Comparison of ENCODE assay signal across 9 cellular contexts in genomic region chr1:24688621-24689195, GRCh38. TPM values are rescaled to one million over a fixed set of nuclear protein-coding genes. Genes with fewer than 3 reads are reported as not detected.
DNase-seq lines count a peak whose midpoint lies in the region; ATAC-seq, FAIRE-seq and TF ChIP-seq lines count a peak whose summit lies in the region.
"Had no signal": no experiment of that assay in that cellular context is flagged by ENCODE, and none has a peak within 500 bp of the region (broad histone marks: within the 10 kb centered on the region; RNA-seq: fewer than 3 reads in every experiment).

No MANE protein-coding gene starts in this region.

- TF ChIP-seq RAD21 in HepG2 (CRISPR knock-in tag; IDR thresholded peaks at IDR 0.05): peak; percentile 87

- H3K4me1 Mint-ChIP-seq in activated CD4-positive, alpha-beta T cell treated with anti-CD3 and anti-CD28 coated beads for 36 hours: no peaks in the 10 kb centered on the region
- H3K4me1 Mint-ChIP-seq in chondrocyte (ENCODE audit: low read depth): peaks cover 9% of the 10 kb centered on the region

- H3K27ac ChIP-seq in HepG2 (ENCODE audit: extremely low read length, insufficient read depth, low read length): no peak overlapping the region
- H3K27ac ChIP-seq: skin epidermis had no signal

- peak; percentile 91 for FAIRE-seq in HepG2 (lab: Jason Lieb, UNC)

- no peaks in the 10 kb centered on the region for H3K79me2 ChIP-seq in HepG2 (ENCODE audit: insufficient read depth, low read length)

- peak; percentile 92 for ATAC-seq in activated CD4-positive, alpha-beta T cell treated with anti-CD3 and anti-CD28 coated beads for 36 hours
- ATAC-seq in HepG2 (peak; percentile 94), HG03571 (IDR thresholded peaks at IDR 0.05; ENCODE audit: unreplicated experiment) (no peak)

- CTCF ChIA-PET in AG04449 (lab: Yijun Ruan, JAX) (interaction anchor here (0.7 to 11.9 kb wide), 62 partner anchors 10 to 516 kb away, joined by 3 to 307 read pairs (median 7); partner anchors contain the start of gene CLIC4), HepG2 (lab: Yijun Ruan, JAX; ENCODE audit: low intra/inter-chr PET ratio, low total read pairs) (interaction anchor here (1.7 to 6.4 kb wide), 2 partner anchors 142 to 147 kb away, joined by 18 to 61 read pairs; no protein-coding TSS in a partner anchor)
- CTCF ChIA-PET in activated CD4-positive, alpha-beta T cell treated with anti-CD3 and anti-CD28 coated beads for 36 hours (lab: Charles Lee): interaction anchor here (0.5 to 6.6 kb wide), 31 partner anchors 9 to 518 kb away, joined by 3 to 180 read pairs (median 4); partner anchors contain the start of gene CLIC4

- intact Hi-C loops in activated CD4-positive, alpha-beta T cell treated with anti-CD3 and anti-CD28 coated beads for 36 hours (cut with DNase I, micrococcal nuclease): loop anchor here (1.0 to 2.0 kb wide), 4 partner anchors 142 to 516 kb away; no protein-coding TSS in a partner anchor
- intact Hi-C loops in HepG2 (cut with micrococcal nuclease; ENCODE audit: unreplicated experiment): loop anchor here (2.0 to 5.0 kb wide), 2 partner anchors 54 to 142 kb away; no protein-coding TSS in a partner anchor

- no peak for TF ChIP-seq POLR2A in HepG2 (IDR thresholded peaks at IDR 0.05; ENCODE audit: insufficient read depth in 1 of 2, low read depth in 2 of 2, low read length in 2 of 2)

- POLR2A ChIA-PET in AG04449 (lab: Yijun Ruan, JAX) (interaction anchor here (0.8 to 2.3 kb wide), 3 partner anchors 57 to 78 kb away, joined by 4 to 21 read pairs (median 6); partner anchors contain the start of gene CLIC4), HepG2 (lab: Yijun Ruan, JAX) (interaction anchor here (1.4 to 1.9 kb wide), 4 partner anchors 17 to 147 kb away, joined by 7 to 12 read pairs (median 8); no protein-coding TSS in a partner anchor)
- POLR2A ChIA-PET in activated CD4-positive, alpha-beta T cell treated with anti-CD3 and anti-CD28 coated beads for 36 hours (lab: Charles Lee): interaction anchor here (0.5 to 0.8 kb wide), 4 partner anchors 68 to 142 kb away, joined by 3 to 7 read pairs (median 4); no protein-coding TSS in a partner anchor

- H3K36me3 Mint-ChIP-seq in activated CD4-positive, alpha-beta T cell treated with anti-CD3 and anti-CD28 coated beads for 36 hours (ENCODE audit: low read depth): no peaks in the 10 kb centered on the region
- no peaks in the 10 kb centered on the region for H3K36me3 Mint-ChIP-seq in chondrocyte (ENCODE audit: low read depth)

- no peak for DNase-seq in AG04449 (ENCODE audit: low read depth, low spot score)
- peak; percentile 78 for DNase-seq in GM19240 (ENCODE audit: insufficient read length, low spot score)
- DNase-seq in NCI-H226: peak; percentile 78
- DNase-seq in activated CD4-positive, alpha-beta T cell treated with anti-CD3 and anti-CD28 coated beads for 36 hours: peak; percentile 78
- DNase-seq in chondrocyte (ENCODE audit: low spot score): no peak
- DNase-seq in HepG2 (ENCODE audit: low spot score): peak; percentile 57
- peak; percentile 46 to 49 for DNase-seq in stimulated activated CD4-positive, alpha-beta T cell treated with anti-CD3 and anti-CD28 coated beads, Interleukin-4, amount 100 ng/mL, for 48 hours (ENCODE audit: low read depth in 2 of 2)

- BruUV-seq in HepG2 (replicated peaks; lab: Mats Ljungman, UMichigan): no TSS peak

- H3K9me3 Mint-ChIP-seq in activated CD4-positive, alpha-beta T cell treated with anti-CD3 and anti-CD28 coated beads for 36 hours (ENCODE audit: low read depth): no peaks in the 10 kb centered on the region
- no peaks in the 10 kb centered on the region for H3K9me3 Mint-ChIP-seq in chondrocyte (ENCODE audit: low read depth)

- no peaks in the 10 kb centered on the region for H3K9me3 ChIP-seq in HepG2 (ENCODE audit: low read length)

- no peak overlapping the region for H3K9ac ChIP-seq in HepG2 (ENCODE audit: insufficient read depth, low read depth, low read length)

- no peaks in the 10 kb centered on the region for H3K27me3 Mint-ChIP-seq in activated CD4-positive, alpha-beta T cell treated with anti-CD3 and anti-CD28 coated beads for 36 hours
- H3K27me3 Mint-ChIP-seq in chondrocyte (ENCODE audit: low read depth): no peaks in the 10 kb centered on the region

- H3K4me3 Mint-ChIP-seq in activated CD4-positive, alpha-beta T cell treated with anti-CD3 and anti-CD28 coated beads for 36 hours: no peak overlapping the region
- no peak overlapping the region for H3K4me3 Mint-ChIP-seq in chondrocyte (ENCODE audit: unreplicated experiment)

- WGBS in HepG2 (ENCODE audit: low lambda C conversion rate): 20% methylated on average over 11 of the region's 13 CpGs

- no peak overlapping the region for H3K4me3 ChIP-seq in AG04449 (ENCODE audit: low read depth, low read length)
- H3K4me3 ChIP-seq in HepG2 (replicated peaks in 1 of 3; ENCODE audit: insufficient read depth in 1 of 3, low read depth in 2 of 3, low read length in 3 of 3): no peak overlapping the region
- H3K4me3 ChIP-seq: skin epidermis had no signal

- H3K4me2 ChIP-seq in HepG2 (ENCODE audit: low read depth, low read length): peak overlapping the region; percentile 62

- H3K27me3 ChIP-seq in HepG2 (ENCODE audit: control insufficient read depth in 1 of 2, insufficient read depth in 2 of 2, low read length in 2 of 2): no peaks in the 10 kb centered on the region

- H3K27ac Mint-ChIP-seq in activated CD4-positive, alpha-beta T cell treated with anti-CD3 and anti-CD28 coated beads for 36 hours: no peak overlapping the region
- H3K27ac Mint-ChIP-seq in chondrocyte (ENCODE audit: unreplicated experiment): no peak overlapping the region

- peak overlapping the region; percentile 60 for H2AFZ ChIP-seq in HepG2 (ENCODE audit: low read length)

- TF ChIP-seq CTCF in AG04449 (IDR thresholded peaks at IDR 0.05; ENCODE audit: insufficient read depth, low read length, missing control alignments) (peak; percentile 89), chondrocyte (IDR thresholded peaks at IDR 0.05) (peak; percentile 95), HepG2 (CRISPR knock-in tag; IDR thresholded peaks at IDR 0.05) (peak; percentile 94)

- peaks cover 23% of the 10 kb centered on the region for H3K4me1 ChIP-seq in HepG2 (ENCODE audit: insufficient read depth, low read length)

- no peak for TF ChIP-seq EP300 in HepG2 (IDR thresholded peaks at IDR 0.05; ENCODE audit: low read depth in 2 of 2, low read length in 2 of 2)
- TF ChIP-seq EP300 in HepG2 (CRISPR knock-in tag; IDR thresholded peaks at IDR 0.05; ENCODE audit: borderline replicate concordance): no peak

- H3K36me3 ChIP-seq in HepG2 (replicated peaks in 1 of 2; ENCODE audit: control insufficient read depth in 1 of 2, insufficient read depth in 2 of 2, low read length in 2 of 2): no peaks in the 10 kb centered on the region

- H4K20me1 ChIP-seq in HepG2 (ENCODE audit: insufficient read depth, low read length): no peaks in the 10 kb centered on the region

- in situ Hi-C loops in HepG2 (cut with HindIII; ENCODE audit: extremely low pct_ligation_motif_present, low pct_unique_long_range_greater_than_20kb): no loop called here

RNA-seq across cellular contexts. Expression of gene SRRM1, which starts 45.6 kb away (rescaled TPM):
- total RNA-seq in activated CD4-positive, alpha-beta T cell treated with anti-CD3 and anti-CD28 coated beads for 36 hours: 100 to 1,000 TPM; 234 to 288 TPM
- total RNA-seq in chondrocyte: 93.0 to 120 TPM (median 93.2 TPM) in 3 replicates
- 31.6 and 33.7 TPM in 2 replicates for total RNA-seq in HepG2 (2016; rRNA removed; fragmentation: Illumina TruSeq; extraction: Trizol)
- 13.1 and 14.5 TPM in 2 replicates for total RNA-seq in HepG2 (2016; cell fraction: cytosol; rRNA removed; fragmentation: Illumina TruSeq; extraction: Trizol; ENCODE audit: low read depth)
- total RNA-seq in HepG2 (2016; cell fraction: insoluble cytoplasmic fraction; rRNA removed; fragmentation: Illumina TruSeq; extraction: Trizol): 27.6 and 35.1 TPM in 2 replicates
- 19.4 and 21.8 TPM in 2 replicates for total RNA-seq in HepG2 (2016; cell fraction: membrane; rRNA removed; fragmentation: Illumina TruSeq; extraction: Trizol)
- 80.4 and 81.8 TPM in 2 replicates for total RNA-seq in HepG2 (2016; cell fraction: nucleus; rRNA removed; fragmentation: Illumina TruSeq; extraction: Trizol)
- polyA plus RNA-seq in HepG2 (2011; rRNA removed): 44.5 and 46.8 TPM in 2 replicates
- polyA plus RNA-seq in HepG2 (2011; cell fraction: cytosol; rRNA removed): 12.5 and 17.1 TPM in 2 replicates
- polyA plus RNA-seq in HepG2 (2011; cell fraction: nucleus; rRNA removed): 113 and 116 TPM in 2 replicates
- polyA plus RNA-seq in HepG2 (2012): 96.3 and 117 TPM in 2 replicates
- polyA plus RNA-seq in HepG2 (2016; cell fraction: cytosol; fragmentation: Illumina TruSeq; extraction: Trizol; ENCODE audit: low read depth): 5.2 and 5.8 TPM in 2 replicates
- 52.3 and 57.6 TPM in 2 replicates for polyA plus RNA-seq in HepG2 (2016; cell fraction: insoluble cytoplasmic fraction; fragmentation: Illumina TruSeq; extraction: Trizol; ENCODE audit: low read depth)
- polyA plus RNA-seq in HepG2 (2016; cell fraction: membrane; fragmentation: Illumina TruSeq; extraction: Trizol; ENCODE audit: low read depth): 13.5 and 15.6 TPM in 2 replicates
- 147 and 162 TPM in 2 replicates for polyA plus RNA-seq in HepG2 (2016; cell fraction: nucleus; fragmentation: Illumina TruSeq; extraction: Trizol; ENCODE audit: insufficient read depth, low read depth)
- 27.3 and 67.7 TPM in 2 replicates for polyA minus RNA-seq in HepG2 (2011; rRNA and poly(A)+ RNA removed; ENCODE audit: low replicate concordance)
- polyA minus RNA-seq in HepG2 (2011; cell fraction: cytosol; rRNA and poly(A)+ RNA removed): 15.2 and 21.5 TPM in 2 replicates
- polyA minus RNA-seq in HepG2 (2011; cell fraction: nucleus; rRNA and poly(A)+ RNA removed): 224 and 225 TPM in 2 replicates

RNA-seq across cellular contexts. Expression of gene CLIC4, which starts 56.5 kb away (rescaled TPM):
- total RNA-seq in activated CD4-positive, alpha-beta T cell treated with anti-CD3 and anti-CD28 coated beads for 36 hours: 10 to 100 TPM; 29.8 to 33.1 TPM
- total RNA-seq in chondrocyte (282 to 430 TPM (median 411 TPM) in 3 replicates), HepG2 (2016; rRNA removed; fragmentation: Illumina TruSeq; extraction: Trizol) (77.4 and 120 TPM in 2 replicates)
- 5.2 and 5.7 TPM in 2 replicates for total RNA-seq in HepG2 (2016; cell fraction: cytosol; rRNA removed; fragmentation: Illumina TruSeq; extraction: Trizol; ENCODE audit: low read depth)
- 79.6 and 107 TPM in 2 replicates for total RNA-seq in HepG2 (2016; cell fraction: insoluble cytoplasmic fraction; rRNA removed; fragmentation: Illumina TruSeq; extraction: Trizol)
- 27.3 and 32.5 TPM in 2 replicates for total RNA-seq in HepG2 (2016; cell fraction: membrane; rRNA removed; fragmentation: Illumina TruSeq; extraction: Trizol)
- total RNA-seq in HepG2 (2016; cell fraction: nucleus; rRNA removed; fragmentation: Illumina TruSeq; extraction: Trizol): 53.7 and 61.5 TPM in 2 replicates
- polyA plus RNA-seq in HepG2 (2011; rRNA removed): 19.9 and 23.3 TPM in 2 replicates
- 15.6 and 24.0 TPM in 2 replicates for polyA plus RNA-seq in HepG2 (2011; cell fraction: cytosol; rRNA removed)
- polyA plus RNA-seq in HepG2 (2011; cell fraction: nucleus; rRNA removed): 8.0 and 12.1 TPM in 2 replicates
- polyA plus RNA-seq in HepG2 (2012): 51.1 and 58.9 TPM in 2 replicates
- polyA plus RNA-seq in HepG2 (2016; cell fraction: cytosol; fragmentation: Illumina TruSeq; extraction: Trizol; ENCODE audit: low read depth): 5.0 and 5.8 TPM in 2 replicates
- polyA plus RNA-seq in HepG2 (2016; cell fraction: insoluble cytoplasmic fraction; fragmentation: Illumina TruSeq; extraction: Trizol; ENCODE audit: low read depth): 122 and 132 TPM in 2 replicates
- 19.2 and 20.4 TPM in 2 replicates for polyA plus RNA-seq in HepG2 (2016; cell fraction: membrane; fragmentation: Illumina TruSeq; extraction: Trizol; ENCODE audit: low read depth)
- 62.7 and 67.7 TPM in 2 replicates for polyA plus RNA-seq in HepG2 (2016; cell fraction: nucleus; fragmentation: Illumina TruSeq; extraction: Trizol; ENCODE audit: insufficient read depth, low read depth)
- polyA minus RNA-seq in HepG2 (2011; rRNA and poly(A)+ RNA removed; ENCODE audit: low replicate concordance): 11.1 and 23.5 TPM in 2 replicates
- polyA minus RNA-seq in HepG2 (2011; cell fraction: cytosol; rRNA and poly(A)+ RNA removed): 41.9 and 45.3 TPM in 2 replicates
- 31.5 and 33.2 TPM in 2 replicates for polyA minus RNA-seq in HepG2 (2011; cell fraction: nucleus; rRNA and poly(A)+ RNA removed)

Comparison
In these comparisons a context has a peak if more than half of its experiments do, and no peak if none do; other contexts are left out.
1. DNase-seq: peak in GM19240 (single experiment), NCI-H226 (single experiment), activated CD4-positive, alpha-beta T cell treated with anti-CD3 and anti-CD28 coated beads for 36 hours (single experiment), HepG2 (single experiment) and stimulated activated CD4-positive, alpha-beta T cell treated with anti-CD3 and anti-CD28 coated beads, Interleukin-4, amount 100 ng/mL, for 48 hours (2 of 2); none in AG04449 (single experiment) and chondrocyte (single experiment).
2. Peak in every context shown above with its lines, with median percentiles within 50 percentile points of each other: CTCF ChIP-seq.